Comparison of ENCODE assay signal across 14 cellular contexts in genomic region chrX:132033166-132033565, GRCh38. TPM values are rescaled to one million over a fixed set of nuclear protein-coding genes. Genes with fewer than 3 reads are reported as not detected.
A peak's percentile ranks its signal among the peaks of the same experiment; 100 is the strongest.
DNase-seq lines count a peak whose midpoint lies in the region; ATAC-seq and TF ChIP-seq lines count a peak whose summit lies in the region.
"Had no signal": no experiment of that assay in that cellular context is flagged by ENCODE, and none has a peak within 500 bp of the region (broad histone marks: within the 10 kb centered on the region; RNA-seq: fewer than 3 reads in every experiment).

No MANE protein-coding gene starts in this region.

- no peak for ATAC-seq in CD8-positive, alpha-beta T cell
- peak; percentile 82 for ATAC-seq in GM18868 (IDR thresholded peaks at IDR 0.05; ENCODE audit: unreplicated experiment)
- ATAC-seq in HG02840 (IDR thresholded peaks at IDR 0.05; ENCODE audit: low FRiP score, unreplicated experiment), result peak; percentile 50

- no peak overlapping the region for H3K4me3 Mint-ChIP-seq in CD8-positive, alpha-beta T cell
- H3K4me3 Mint-ChIP-seq: T-helper 1 cell treated with Interleukin-12 subunit alpha and Interleukin-12 subunit beta and Interleukin-4 antibody, amounts not matched to agents 30 μg/mL and 1 μg/mL, for 36 hours had no signal

- intact Hi-C loops in CD8-positive, alpha-beta T cell (cut with DNase I, micrococcal nuclease), result loop anchor here in 1 of 2 experiments (5.0 kb wide), 1 partner anchor 454 kb away; the partner anchor contains the start of gene MBNL3

- TF ChIP-seq CTCF in CD8-positive, alpha-beta T cell (IDR thresholded peaks at IDR 0.05), result no peak

- H3K4me3 ChIP-seq in CD8-positive, alpha-beta T cell (ENCODE audit: low read depth, low read length), result no peak overlapping the region

- no peaks in the 10 kb centered on the region for H3K27me3 ChIP-seq in CD8-positive, alpha-beta T cell (ENCODE audit: insufficient read depth, low read length)

- H3K4me1 ChIP-seq in CD8-positive, alpha-beta T cell (ENCODE audit: insufficient read depth, low read length), result peaks cover 57% of the 10 kb centered on the region

- peak overlapping the region; percentile 41 for H3K27ac Mint-ChIP-seq in CD8-positive, alpha-beta T cell
- H3K27ac Mint-ChIP-seq: T-helper 1 cell treated with Interleukin-12 subunit alpha and Interleukin-12 subunit beta and Interleukin-4 antibody, amounts not matched to agents 30 μg/mL and 1 μg/mL, for 36 hours had no signal

- peaks cover 17% of the 10 kb centered on the region for H3K36me3 Mint-ChIP-seq in CD8-positive, alpha-beta T cell

- no peaks in the 10 kb centered on the region for H3K36me3 ChIP-seq in CD8-positive, alpha-beta T cell (ENCODE audit: insufficient read depth, low read length)

- no peak overlapping the region for H3K27ac ChIP-seq in CD8-positive, alpha-beta T cell (ENCODE audit: low read depth, low read length)

- POLR2A ChIA-PET in CD8-positive, alpha-beta T cell (lab: Charles Lee), result interaction anchor here (0.9 kb wide), 1 partner anchor 9 kb away, joined by 4 read pairs; no protein-coding TSS in a partner anchor

- no peaks in the 10 kb centered on the region for H3K9me3 ChIP-seq in CD8-positive, alpha-beta T cell (ENCODE audit: low read length)

- H3K4me1 Mint-ChIP-seq in CD8-positive, alpha-beta T cell (ENCODE audit: low read depth), result peaks cover 75% of the 10 kb centered on the region

- CTCF ChIA-PET in CD8-positive, alpha-beta T cell (lab: Charles Lee), result no interaction called here

- H3K9me3 Mint-ChIP-seq in CD8-positive, alpha-beta T cell, result no peaks in the 10 kb centered on the region
- H3K9me3 Mint-ChIP-seq: T-helper 1 cell treated with Interleukin-12 subunit alpha and Interleukin-12 subunit beta and Interleukin-4 antibody, amounts not matched to agents 30 μg/mL and 1 μg/mL, for 36 hours had no signal

- DNase-seq in CD8-positive, alpha-beta T cell, result no peak
- DNase-seq in SW480 (ENCODE audit: low spot score), result peak; percentile 13
- DNase-seq in ureter (ENCODE audit: low spot score), result no peak
- no peak for DNase-seq in midbrain (lab: John Stamatoyannopoulos, UW)
- no peak for DNase-seq in activated effector memory CD4-positive, alpha-beta T cell treated with Interleukin-2 at 50 U/mL for 16 hours
- no peak for DNase-seq in hepatic stellate cell (ENCODE audit: low spot score)
- DNase-seq: activated CD4-positive, alpha-beta T cell treated with anti-CD3 and anti-CD28 coated beads, Interleukin-2, amount 50 U/mL, for 1 hour; COR-L47; GDM1; NCI-H187; NCI-H526 had no signal

- H3K27me3 Mint-ChIP-seq in CD8-positive, alpha-beta T cell (ENCODE audit: low read depth), result no peaks in the 10 kb centered on the region

RNA-seq across cellular contexts. Expression of gene STK26, which starts 10.1 kb away (rescaled TPM):
- 10 to 100 TPM; 33.8 to 34.1 TPM for total RNA-seq in CD8-positive, alpha-beta T cell
- total RNA-seq in ureter, result 21.3 TPM
